ENCODE assay signal across 8 cellular contexts in genomic region chr14:88825503-88825902, GRCh38. TPM values are rescaled to one million over a fixed set of nuclear protein-coding genes. Genes with fewer than 3 reads are reported as not detected.
DNase-seq lines count a peak whose midpoint lies in the region; ATAC-seq lines count a peak whose summit lies in the region.

No MANE protein-coding gene starts in this region.

- POLR2A ChIA-PET in activated CD8-positive, alpha-beta T cell treated with anti-CD3 and anti-CD28 coated beads, Interleukin-2, amount 10 ng/mL, durations not matched to agents 7 days and 5 days (lab: Charles Lee), result interaction anchor here (0.9 kb wide), 1 partner anchor 33 kb away, joined by 4 read pairs; the partner anchor contains the start of gene EML5

- H3K27me3 Mint-ChIP-seq in activated naive CD4-positive, alpha-beta T cell treated with anti-CD3 and anti-CD28 coated beads for 36 hours (ENCODE audit: low read depth), result no peaks in the 10 kb centered on the region
- H3K27me3 Mint-ChIP-seq in activated CD8-positive, alpha-beta T cell treated with anti-CD3 and anti-CD28 coated beads, Interleukin-2, amount 10 ng/mL, durations not matched to agents 7 days and 5 days (ENCODE audit: low read depth), result peaks cover 3% of the 10 kb centered on the region

- no peak for DNase-seq in activated naive CD4-positive, alpha-beta T cell treated with anti-CD3 and anti-CD28 coated beads for 36 hours
- no peak for DNase-seq in activated naive CD4-positive, alpha-beta T cell treated with Interleukin-2 at 50 U/mL for 16 hours
- no peak for DNase-seq in activated CD8-positive, alpha-beta T cell treated with anti-CD3 and anti-CD28 coated beads, Interleukin-2, amount 10 ng/mL, durations not matched to agents 7 days and 5 days
- DNase-seq in inferior parietal cortex (ENCODE audit: extremely low spot score), result peak; percentile 56
- no peak for DNase-seq in kidney glomerular epithelial cell (lab: John Stamatoyannopoulos, UW)
- no peak for DNase-seq in stimulated activated naive CD4-positive, alpha-beta T cell treated with Interleukin-2 at 50 U/mL for 16 hours (lab: John Stamatoyannopoulos, UW)

- H3K27ac ChIP-seq in temporal lobe (ENCODE audit: low read depth, low read length), result peak overlapping the region; percentile 73

- no peak overlapping the region for H3K27ac Mint-ChIP-seq in activated naive CD4-positive, alpha-beta T cell treated with anti-CD3 and anti-CD28 coated beads for 36 hours
- no peak overlapping the region for H3K27ac Mint-ChIP-seq in activated CD8-positive, alpha-beta T cell treated with anti-CD3 and anti-CD28 coated beads, Interleukin-2, amount 10 ng/mL, durations not matched to agents 7 days and 5 days

- no peaks in the 10 kb centered on the region for H3K36me3 Mint-ChIP-seq in activated naive CD4-positive, alpha-beta T cell treated with anti-CD3 and anti-CD28 coated beads for 36 hours (ENCODE audit: low read depth)
- H3K36me3 Mint-ChIP-seq in activated CD8-positive, alpha-beta T cell treated with anti-CD3 and anti-CD28 coated beads, Interleukin-2, amount 10 ng/mL, durations not matched to agents 7 days and 5 days (ENCODE audit: low read depth), result no peaks in the 10 kb centered on the region

- peak overlapping the region; percentile 80 for H3K4me3 Mint-ChIP-seq in activated naive CD4-positive, alpha-beta T cell treated with anti-CD3 and anti-CD28 coated beads for 36 hours
- H3K4me3 Mint-ChIP-seq in activated CD8-positive, alpha-beta T cell treated with anti-CD3 and anti-CD28 coated beads, Interleukin-2, amount 10 ng/mL, durations not matched to agents 7 days and 5 days, result peak overlapping the region; percentile 84

- no peaks in the 10 kb centered on the region for H3K9me3 Mint-ChIP-seq in activated naive CD4-positive, alpha-beta T cell treated with anti-CD3 and anti-CD28 coated beads for 36 hours
- H3K9me3 Mint-ChIP-seq in activated CD8-positive, alpha-beta T cell treated with anti-CD3 and anti-CD28 coated beads, Interleukin-2, amount 10 ng/mL, durations not matched to agents 7 days and 5 days (ENCODE audit: insufficient read depth), result no peaks in the 10 kb centered on the region

- intact Hi-C loops in activated naive CD4-positive, alpha-beta T cell treated with anti-CD3 and anti-CD28 coated beads for 36 hours (cut with micrococcal nuclease), result loop anchor here (2.0 to 10.0 kb wide), 3 partner anchors 263 to 1559 kb away; partner anchors contain the start of genes GALC and ZC3H14

- no peak for ATAC-seq in activated CD8-positive, alpha-beta T cell treated with anti-CD3 and anti-CD28 coated beads, Interleukin-2, amount 10 ng/mL, durations not matched to agents 7 days and 5 days
- no peak for ATAC-seq in HG03354 (IDR thresholded peaks at IDR 0.05; ENCODE audit: poor library complexity, severe bottlenecking, unreplicated experiment)

- CTCF ChIA-PET in activated naive CD4-positive, alpha-beta T cell treated with anti-CD3 and anti-CD28 coated beads for 36 hours (lab: Charles Lee), result interaction anchor here (0.9 kb wide), 1 partner anchor 202 kb away, joined by 3 read pairs; no protein-coding TSS in a partner anchor
- CTCF ChIA-PET in activated CD8-positive, alpha-beta T cell treated with anti-CD3 and anti-CD28 coated beads, Interleukin-2, amount 10 ng/mL, durations not matched to agents 7 days and 5 days (lab: Charles Lee), result interaction anchor here (0.6 kb wide), 1 partner anchor 159 kb away, joined by 3 read pairs; no protein-coding TSS in a partner anchor

- H3K4me1 Mint-ChIP-seq in activated naive CD4-positive, alpha-beta T cell treated with anti-CD3 and anti-CD28 coated beads for 36 hours (ENCODE audit: low read depth), result peaks cover 9% of the 10 kb centered on the region
- H3K4me1 Mint-ChIP-seq in activated CD8-positive, alpha-beta T cell treated with anti-CD3 and anti-CD28 coated beads, Interleukin-2, amount 10 ng/mL, durations not matched to agents 7 days and 5 days (ENCODE audit: low read depth), result peaks cover 11% of the 10 kb centered on the region

RNA-seq across cellular contexts. Expression of gene TTC8, which starts 1.1 kb away (rescaled TPM):
- 1 to 10 TPM; 1.8 to 1.9 TPM for total RNA-seq in activated naive CD4-positive, alpha-beta T cell treated with anti-CD3 and anti-CD28 coated beads for 36 hours
- total RNA-seq in activated CD8-positive, alpha-beta T cell treated with anti-CD3 and anti-CD28 coated beads, Interleukin-2, amount 10 ng/mL, durations not matched to agents 7 days and 5 days, result 1 to 10 TPM in 1 of 2 experiments, under 1 TPM in 1; 0.97 to 1.4 TPM
- total RNA-seq in temporal lobe, result 8.6 TPM

RNA-seq across cellular contexts. Expression of gene EML5, which starts 32.8 kb away (rescaled TPM):
- total RNA-seq in activated naive CD4-positive, alpha-beta T cell treated with anti-CD3 and anti-CD28 coated beads for 36 hours, result 1 to 10 TPM; 3.7 to 3.8 TPM
- 1 to 10 TPM; 1.7 to 2.1 TPM for total RNA-seq in activated CD8-positive, alpha-beta T cell treated with anti-CD3 and anti-CD28 coated beads, Interleukin-2, amount 10 ng/mL, durations not matched to agents 7 days and 5 days
- total RNA-seq in temporal lobe, result 20.7 TPM
